ENCODE assay signal across 8 cellular contexts in the genomic region with DNA sequence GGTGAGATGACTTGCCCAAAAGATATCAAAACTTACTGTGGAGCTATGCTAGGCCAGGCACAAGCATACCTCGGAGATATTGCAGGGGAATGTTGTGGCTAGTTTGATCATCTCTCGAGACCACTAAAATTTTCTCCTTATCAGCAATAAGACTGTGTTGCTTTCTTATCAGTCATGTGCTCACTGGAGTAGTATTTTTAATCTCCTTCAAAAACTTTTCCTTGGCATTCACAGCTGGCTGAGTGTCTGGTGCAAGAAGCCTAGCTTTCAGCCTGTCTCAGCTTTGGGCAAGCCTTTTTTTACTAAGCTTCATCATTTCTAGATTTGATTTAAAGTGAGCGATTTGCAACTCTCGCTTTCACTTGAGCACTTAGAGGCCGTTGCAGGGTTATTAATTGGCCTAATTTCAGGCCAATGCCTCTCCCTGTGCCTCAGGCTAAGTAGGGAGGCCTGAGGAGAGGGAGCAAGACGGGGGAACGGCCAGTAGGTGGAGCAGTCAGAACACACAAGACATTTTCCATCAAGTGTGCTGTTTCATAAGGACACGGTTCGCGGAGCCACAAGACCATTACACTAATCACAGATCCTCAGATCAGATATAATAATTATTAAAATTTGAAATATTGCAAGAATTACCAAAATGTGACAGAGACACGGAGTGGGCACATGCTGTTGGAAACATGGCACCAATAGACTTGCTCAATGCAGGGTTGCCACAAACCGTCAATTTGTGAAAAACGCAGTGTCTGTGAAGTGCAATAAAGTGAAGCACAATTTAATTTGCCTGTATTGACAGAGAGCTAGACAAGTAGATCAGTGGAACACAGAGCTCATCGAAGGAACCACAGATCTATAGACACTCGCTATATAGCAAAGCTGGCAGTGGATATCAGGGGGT.
DNase-seq lines count a peak whose midpoint lies in the region; ATAC-seq and TF ChIP-seq lines count a peak whose summit lies in the region.

No MANE protein-coding gene starts in this region.

- ATAC-seq in GM19468 (IDR thresholded peaks at IDR 0.05; ENCODE audit: extremely low read depth, unreplicated experiment) = peak; percentile 52
- ATAC-seq in activated T-cell treated with anti-CD3 and anti-CD28 coated beads, Interleukin-2, amount 50 U/mL, for 72 hours (replicated peaks in 1 of 2) = peak; percentile 72 to 73

- H3K4me3 ChIP-seq in CD8-positive, alpha-beta memory T cell (ENCODE audit: low read length) = no peak overlapping the region
- no peak overlapping the region for H3K4me3 ChIP-seq in Karpas-422 (ENCODE audit: low read length)
- H3K4me3 ChIP-seq in Peyer's patch = no peak overlapping the region
- no peak overlapping the region for H3K4me3 ChIP-seq in neutrophil (ENCODE audit: low read depth in 1 of 2, low read length in 1 of 2)

- H3K4me1 ChIP-seq in CD8-positive, alpha-beta memory T cell (ENCODE audit: insufficient read depth, low read length) = no peaks in the 10 kb centered on the region
- H3K4me1 ChIP-seq in Karpas-422 (ENCODE audit: low read length) (no peaks in the 10 kb centered on the region), Peyer's patch (no peaks in the 10 kb centered on the region), neutrophil (ENCODE audit: control insufficient read depth in 1 of 2, insufficient read depth in 1 of 2, low read depth in 1 of 2, low read length in 1 of 2) (peaks cover 28 to 30% of the 10 kb centered on the region in 2 experiments)

- H4K20me1 ChIP-seq in Karpas-422 (ENCODE audit: insufficient read depth, low read depth, low read length) = no peaks in the 10 kb centered on the region

- no peaks in the 10 kb centered on the region for H3K36me3 Mint-ChIP-seq in CD8-positive, alpha-beta memory T cell
- no peaks in the 10 kb centered on the region for H3K36me3 Mint-ChIP-seq in activated T-cell treated with anti-CD3 and anti-CD28 coated beads, Interleukin-2, amount 50 U/mL, for 72 hours (ENCODE audit: insufficient read depth in 2 of 2)

- TF ChIP-seq CTCF in Peyer's patch (IDR thresholded peaks at IDR 0.05) (peak; percentile 33 to 77 (median 72)), neutrophil (IDR thresholded peaks at IDR 0.05) (peak; percentile 85)

- H3K9ac ChIP-seq in Karpas-422 (ENCODE audit: low read length) = no peak overlapping the region

- H3K9me3 Mint-ChIP-seq in CD8-positive, alpha-beta memory T cell = no peaks in the 10 kb centered on the region
- H3K9me3 Mint-ChIP-seq in activated T-cell treated with anti-CD3 and anti-CD28 coated beads, Interleukin-2, amount 50 U/mL, for 72 hours = no peaks in the 10 kb centered on the region

- no peak overlapping the region for H3K27ac Mint-ChIP-seq in CD8-positive, alpha-beta memory T cell
- H3K27ac Mint-ChIP-seq in activated T-cell treated with anti-CD3 and anti-CD28 coated beads, Interleukin-2, amount 50 U/mL, for 72 hours = no peak overlapping the region

- no peak overlapping the region for H3K4me3 Mint-ChIP-seq in CD8-positive, alpha-beta memory T cell
- H3K4me3 Mint-ChIP-seq in activated T-cell treated with anti-CD3 and anti-CD28 coated beads, Interleukin-2, amount 50 U/mL, for 72 hours = no peak overlapping the region

- H3K27ac ChIP-seq in CD8-positive, alpha-beta memory T cell (ENCODE audit: low read depth, low read length) = no peak overlapping the region
- H3K27ac ChIP-seq in Karpas-422 (ENCODE audit: low read length) (no peak overlapping the region), Peyer's patch (no peak overlapping the region), neutrophil (no peak overlapping the region), substantia nigra (ENCODE audit: low read depth, low read length, poor library complexity, severe bottlenecking) (no peak overlapping the region)

- H3K4me1 Mint-ChIP-seq in CD8-positive, alpha-beta memory T cell = peaks cover 1 to 4% (median 4%) of the 10 kb centered on the region in 3 donors
- peaks cover 6% of the 10 kb centered on the region for H3K4me1 Mint-ChIP-seq in activated T-cell treated with anti-CD3 and anti-CD28 coated beads, Interleukin-2, amount 50 U/mL, for 72 hours (ENCODE audit: low read depth)

- H3K4me2 ChIP-seq in Karpas-422 (ENCODE audit: low read depth, low read length, poor library complexity, severe bottlenecking) = no peak overlapping the region

- POLR2A ChIA-PET in CD8-positive, alpha-beta memory T cell (lab: Charles Lee) = no interaction called here

- H3K36me3 ChIP-seq in CD8-positive, alpha-beta memory T cell (ENCODE audit: insufficient read depth, low read length) = no peaks in the 10 kb centered on the region
- no peaks in the 10 kb centered on the region for H3K36me3 ChIP-seq in Karpas-422 (ENCODE audit: insufficient read depth, low read length)
- no peaks in the 10 kb centered on the region for H3K36me3 ChIP-seq in Peyer's patch
- H3K36me3 ChIP-seq in neutrophil = peaks cover 8% of the 10 kb centered on the region

- H3K27me3 ChIP-seq in CD8-positive, alpha-beta memory T cell (ENCODE audit: insufficient read depth, low read length, poor library complexity, severe bottlenecking) = no peaks in the 10 kb centered on the region
- H3K27me3 ChIP-seq in Karpas-422 (ENCODE audit: low read length) = no peaks in the 10 kb centered on the region
- no peaks in the 10 kb centered on the region for H3K27me3 ChIP-seq in Peyer's patch
- no peaks in the 10 kb centered on the region for H3K27me3 ChIP-seq in neutrophil

- CTCF ChIA-PET in CD8-positive, alpha-beta memory T cell (lab: Charles Lee) = interaction anchor here (0.7 to 4.4 kb wide), 8 partner anchors 11 to 408 kb away, joined by 3 to 35 read pairs (median 4); no protein-coding TSS in a partner anchor

- no peaks in the 10 kb centered on the region for H3K79me2 ChIP-seq in Karpas-422 (ENCODE audit: low read length)

- H3K27me3 Mint-ChIP-seq in CD8-positive, alpha-beta memory T cell = peaks cover 0 to 7% of the 10 kb centered on the region in 2 donors
- no peaks in the 10 kb centered on the region for H3K27me3 Mint-ChIP-seq in activated T-cell treated with anti-CD3 and anti-CD28 coated beads, Interleukin-2, amount 50 U/mL, for 72 hours (ENCODE audit: low read depth)

- no peaks in the 10 kb centered on the region for H3K9me3 ChIP-seq in CD8-positive, alpha-beta memory T cell (ENCODE audit: low read length)
- H3K9me3 ChIP-seq in Karpas-422 (ENCODE audit: low read length) (no peaks in the 10 kb centered on the region), Peyer's patch (no peaks in the 10 kb centered on the region), neutrophil (no peaks in the 10 kb centered on the region)

- H2AFZ ChIP-seq in Karpas-422 (ENCODE audit: low read length) = no peak overlapping the region

- no peak for TF ChIP-seq POLR2A in Peyer's patch (IDR thresholded peaks at IDR 0.05)

- H3K9me2 ChIP-seq in Karpas-422 (replicated peaks; ENCODE audit: insufficient read depth, low read length) = no peaks in the 10 kb centered on the region

- DNase-seq in CD8-positive, alpha-beta memory T cell = peak; percentile 10 to 62 (median 27)
- DNase-seq in Karpas-422 = peak; percentile 88
- DNase-seq in Peyer's patch = peak; percentile 76 to 91 (median 81)
- DNase-seq in activated T-cell treated with anti-CD3 and anti-CD28 coated beads, Interleukin-2, amount 50 U/mL, for 72 hours = peak; percentile 63 to 66
- DNase-seq in fibroblast of the conjunctiva (ENCODE audit: low read depth) = peak; percentile 84
- DNase-seq in substantia nigra (lab: John Stamatoyannopoulos, UW) = peak in 42 of 49 donors; percentile 16 to 85 (median 68)

Comparison
In these comparisons a context has a peak if more than half of its experiments do, and no peak if none do; other contexts are left out.
1. DNase-seq: peak in every context shown above with its lines; median percentile 88 in Karpas-422; 84 in fibroblast of the conjunctiva; 81 in Peyer's patch; 68 in substantia nigra; 64 in activated T-cell treated with anti-CD3 and anti-CD28 coated beads, Interleukin-2, amount 50 U/mL, for 72 hours; 27 in CD8-positive, alpha-beta memory T cell.